In the genomic region with DNA sequence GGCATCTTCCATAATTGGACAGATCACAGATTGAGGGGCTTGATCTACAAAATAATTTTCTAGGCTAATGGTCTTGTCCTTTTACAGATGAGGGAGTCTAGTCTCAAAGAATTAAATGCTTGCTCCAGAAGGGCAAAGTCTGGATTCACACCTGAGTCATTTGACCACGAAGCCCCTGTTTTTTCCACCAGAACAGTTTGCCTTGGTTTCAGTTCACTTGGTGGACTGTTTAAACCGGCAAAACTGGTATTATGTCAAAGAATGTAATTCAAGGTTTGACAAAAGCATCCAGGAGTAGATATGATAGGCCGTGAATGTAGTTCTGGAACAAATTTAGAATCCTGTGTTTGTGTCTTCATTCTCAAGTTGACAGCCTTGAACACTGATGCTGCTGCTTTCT, we compare ENCODE assay signal across 19 cellular contexts. TPM values are rescaled to one million over a fixed set of nuclear protein-coding genes. Genes with fewer than 3 reads are reported as not detected.
DNase-seq lines count a peak whose midpoint lies in the region; ATAC-seq and TF ChIP-seq lines count a peak whose summit lies in the region.
"Had no signal": no experiment of that assay in that cellular context is flagged by ENCODE, and none has a peak within 500 bp of the region (broad histone marks: within the 10 kb centered on the region; RNA-seq: fewer than 3 reads in every experiment).

No MANE protein-coding gene starts in this region.

- H3K4me1 ChIP-seq in Caco-2 (peaks cover 24% of the 10 kb centered on the region), mammary epithelial cell (ENCODE audit: insufficient read depth, low read length) (peaks cover 26% of the 10 kb centered on the region)

- ATAC-seq in HG02610 (IDR thresholded peaks at IDR 0.05; ENCODE audit: unreplicated experiment) = no peak
- ATAC-seq: activated T-cell treated with anti-CD3 and anti-CD28 coated beads, Interleukin-2, amount 50 U/mL, for 72 hours; effector memory CD8-positive, alpha-beta T cell; stimulated activated naive CD8-positive, alpha-beta T cell treated with anti-CD3 and anti-CD28 coated beads, Interleukin-15, amount 100 ng/mL, for 72 hours had no signal

- POLR2A ChIA-PET in Caco-2 (lab: Charles Lee) (no interaction called here), HEK293T (lab: Yijun Ruan, JAX) (no interaction called here), GM10248 (lab: Yijun Ruan, JAX) (no interaction called here)

- peak overlapping the region; percentile 95 for H3K27ac ChIP-seq in mammary epithelial cell (ENCODE audit: insufficient read depth, low read depth, low read length)
- H3K27ac ChIP-seq: vagina had no signal

- BruUV-seq in Caco-2 (replicated peaks; lab: Mats Ljungman, UMichigan) (no TSS peak), mammary epithelial cell (replicated peaks; lab: Mats Ljungman, UMichigan) (no TSS peak)

- H3K27me3 ChIP-seq in Caco-2 (replicated peaks; ENCODE audit: control insufficient read depth, insufficient read depth, low read length) (no peaks in the 10 kb centered on the region), mammary epithelial cell (ENCODE audit: insufficient read depth, low read length) (no peaks in the 10 kb centered on the region)
- H3K27me3 ChIP-seq: vagina had no signal

- no peaks in the 10 kb centered on the region for H3K9me3 Mint-ChIP-seq in Caco-2 (ENCODE audit: unreplicated experiment)
- H3K9me3 Mint-ChIP-seq: activated CD4-positive, alpha-beta memory T cell treated with anti-CD3 and anti-CD28 coated beads for 36 hours; activated naive CD8-positive, alpha-beta T cell treated with anti-CD3 and anti-CD28 coated beads, Interleukin-2, amount 10 ng/mL, durations not matched to agents 7 days and 5 days; activated T-cell treated with anti-CD3 and anti-CD28 coated beads, Interleukin-2, amount 50 U/mL, for 72 hours; CD4-positive, alpha-beta T cell; central memory CD8-positive, alpha-beta T cell; effector memory CD8-positive, alpha-beta T cell; stimulated activated naive CD8-positive, alpha-beta T cell treated with anti-CD3 and anti-CD28 coated beads, Interleukin-15, amount 100 ng/mL, for 72 hours had no signal

- no peaks in the 10 kb centered on the region for H3K9me3 ChIP-seq in Caco-2
- no peaks in the 10 kb centered on the region for H3K9me3 ChIP-seq in mammary epithelial cell (replicated peaks; ENCODE audit: insufficient read depth, low read length)
- H3K9me3 ChIP-seq: vagina had no signal

- H2AFZ ChIP-seq in mammary epithelial cell (ENCODE audit: low read depth, low read length) = no peak overlapping the region

- peak overlapping the region; percentile 51 for H3K4me3 Mint-ChIP-seq in Caco-2 (ENCODE audit: unreplicated experiment)
- H3K4me3 Mint-ChIP-seq: activated CD4-positive, alpha-beta memory T cell treated with anti-CD3 and anti-CD28 coated beads for 36 hours; activated naive CD8-positive, alpha-beta T cell treated with anti-CD3 and anti-CD28 coated beads, Interleukin-2, amount 10 ng/mL, durations not matched to agents 7 days and 5 days; activated T-cell treated with anti-CD3 and anti-CD28 coated beads, Interleukin-2, amount 50 U/mL, for 72 hours; CD4-positive, alpha-beta T cell; central memory CD8-positive, alpha-beta T cell; effector memory CD8-positive, alpha-beta T cell; stimulated activated naive CD8-positive, alpha-beta T cell treated with anti-CD3 and anti-CD28 coated beads, Interleukin-15, amount 100 ng/mL, for 72 hours had no signal

- TF ChIP-seq CTCF in Caco-2 (IDR thresholded peaks at IDR 0.05; ENCODE audit: insufficient read depth in 1 of 2, low read depth in 1 of 2, low read length in 1 of 2, severe bottlenecking in 1 of 2, unreplicated experiment in 1 of 2) (no peak), mammary epithelial cell (conservative IDR thresholded peaks at IDR 0.05 in 1 of 2, IDR thresholded peaks at IDR 0.05 in 1 of 2; ENCODE audit: extremely low read depth in 1 of 2, insufficient read depth in 1 of 2, low read depth in 1 of 2, low read length in 2 of 2) (no peak), GM10248 (IDR thresholded peaks at IDR 0.05; ENCODE audit: control extremely low read depth, extremely low read depth, low read depth, missing control alignments) (no peak)

- H3K27ac Mint-ChIP-seq in Caco-2 (ENCODE audit: unreplicated experiment) = no peak overlapping the region
- H3K27ac Mint-ChIP-seq: activated CD4-positive, alpha-beta memory T cell treated with anti-CD3 and anti-CD28 coated beads for 36 hours; activated naive CD8-positive, alpha-beta T cell treated with anti-CD3 and anti-CD28 coated beads, Interleukin-2, amount 10 ng/mL, durations not matched to agents 7 days and 5 days; activated T-cell treated with anti-CD3 and anti-CD28 coated beads, Interleukin-2, amount 50 U/mL, for 72 hours; CD4-positive, alpha-beta T cell; effector memory CD8-positive, alpha-beta T cell; stimulated activated naive CD8-positive, alpha-beta T cell treated with anti-CD3 and anti-CD28 coated beads, Interleukin-15, amount 100 ng/mL, for 72 hours had no signal

- no peaks in the 10 kb centered on the region for H3K36me3 ChIP-seq in Caco-2 (ENCODE audit: control insufficient read depth, insufficient read depth, low read length)
- H3K36me3 ChIP-seq in mammary epithelial cell (ENCODE audit: insufficient read depth, low read length) = peaks cover 2% of the 10 kb centered on the region
- H3K36me3 ChIP-seq: vagina had no signal

- peaks cover 6% of the 10 kb centered on the region for H3K4me1 Mint-ChIP-seq in Caco-2 (ENCODE audit: low read depth, unreplicated experiment)

- H4K20me1 ChIP-seq in mammary epithelial cell (ENCODE audit: insufficient read depth, low read length) = no peaks in the 10 kb centered on the region

- CTCF ChIA-PET in Caco-2 (lab: Charles Lee) (no interaction called here), mammary epithelial cell (lab: Charles Lee; ENCODE audit: low non-redundant PET) (no interaction called here), HEK293T (lab: Yijun Ruan, JAX) (no interaction called here), GM10248 (lab: Yijun Ruan, JAX) (no interaction called here)

- H3K79me2 ChIP-seq in mammary epithelial cell (ENCODE audit: insufficient read depth, low read length) = peaks cover 69% of the 10 kb centered on the region

- no peaks in the 10 kb centered on the region for H3K27me3 Mint-ChIP-seq in Caco-2 (ENCODE audit: insufficient read depth, unreplicated experiment)
- H3K27me3 Mint-ChIP-seq: central memory CD8-positive, alpha-beta T cell; effector memory CD8-positive, alpha-beta T cell had no signal

- intact Hi-C loops in Caco-2 (cut with micrococcal nuclease; ENCODE audit: unreplicated experiment) = no loop called here
- intact Hi-C loops in mammary epithelial cell (cut with micrococcal nuclease) = loop anchor here (5.0 kb wide), 1 partner anchor 40 kb away; no protein-coding TSS in a partner anchor

- H3K9ac ChIP-seq in mammary epithelial cell (ENCODE audit: insufficient read depth, low read length) = peak overlapping the region; percentile 9

- dilution Hi-C loops in mammary epithelial cell (cut with HindIII; ENCODE audit: low sequenced_read_pairs) = no loop called here

- 54% methylated on average over 3 of the region's 3 CpGs for WGBS in mammary epithelial cell (ENCODE audit: low coverage, missing lambda C conversion rate)

- peak overlapping the region; percentile 57 for H3K4me2 ChIP-seq in mammary epithelial cell (ENCODE audit: insufficient read depth, low read depth, low read length)

- peaks cover 28% of the 10 kb centered on the region for H3K36me3 Mint-ChIP-seq in Caco-2 (ENCODE audit: insufficient read depth, unreplicated experiment)
- H3K36me3 Mint-ChIP-seq: activated CD4-positive, alpha-beta memory T cell treated with anti-CD3 and anti-CD28 coated beads for 36 hours; activated naive CD8-positive, alpha-beta T cell treated with anti-CD3 and anti-CD28 coated beads, Interleukin-2, amount 10 ng/mL, durations not matched to agents 7 days and 5 days had no signal

- in situ Hi-C loops in mammary epithelial cell (cut with MboI; ENCODE audit: low sequenced_read_pairs in 2 of 2) = no loop called here

- H3K4me3 ChIP-seq in Caco-2 (ENCODE audit: low read depth, low read length) = no peak overlapping the region
- H3K4me3 ChIP-seq in mammary epithelial cell (replicated peaks in 1 of 3; ENCODE audit: insufficient read depth in 1 of 3, low read depth in 2 of 3, low read length in 3 of 3) = no peak overlapping the region
- H3K4me3 ChIP-seq: vagina had no signal

- DNase-seq in Caco-2 (peak; percentile 47 to 50), LHCN-M2 (ENCODE audit: low read depth) (peak; percentile 37), mammary epithelial cell (peak; percentile 75), lung microvascular endothelial cell (ENCODE audit: low read depth in 2 of 2) (peak; percentile 15 to 30), HEK293T (ENCODE audit: extremely low spot score) (no peak), GM10248 (ENCODE audit: extremely low spot score) (no peak), HuH-7.5 (ENCODE audit: low spot score) (no peak)
- DNase-seq: activated CD4-positive, alpha-beta memory T cell treated with anti-CD3 and anti-CD28 coated beads for 36 hours; activated naive CD8-positive, alpha-beta T cell treated with anti-CD3 and anti-CD28 coated beads, Interleukin-2, amount 10 ng/mL, durations not matched to agents 7 days and 5 days; activated T-cell treated with anti-CD3 and anti-CD28 coated beads, Interleukin-2, amount 50 U/mL, for 72 hours; CD4-positive, alpha-beta T cell; effector memory CD8-positive, alpha-beta T cell; H7; NCI-H1436; NCI-H345; stimulated activated naive CD8-positive, alpha-beta T cell treated with anti-CD3 and anti-CD28 coated beads, Interleukin-15, amount 100 ng/mL, for 72 hours had no signal

TF ChIP-seq in HEK293T, 16 proteins besides CTCF, POLR2A, EP300 and RAD21 (continues in another document):
- TF ChIP-seq NFRKB (IDR thresholded peaks at IDR 0.05) (no peak), FOXM1 (IDR thresholded peaks at IDR 0.05; ENCODE audit: borderline replicate concordance) (no peak), FOXA1 (IDR thresholded peaks at IDR 0.05) (no peak), CTBP1 (IDR thresholded peaks at IDR 0.05; ENCODE audit: borderline replicate concordance) (no peak), L3MBTL2 (conservative IDR thresholded peaks at IDR 0.05) (no peak), LEF1 (IDR thresholded peaks at IDR 0.05; ENCODE audit: borderline replicate concordance) (no peak), PKNOX1 (IDR thresholded peaks at IDR 0.05) (no peak), SP1 (IDR thresholded peaks at IDR 0.05) (no peak)

RNA-seq across cellular contexts. Expression of gene MYO6, which starts 3.3 kb away (rescaled TPM):
- total RNA-seq in Caco-2 (2022) (39.9 and 43.0 TPM in 2 replicates), LHCN-M2 (2014; rRNA removed) (6.1 and 7.3 TPM in 2 replicates), mammary epithelial cell (10 to 100 TPM; 29.5 to 49.8 TPM), lung microvascular endothelial cell (22.2 and 26.4 TPM in 2 replicates)
- 7.0 TPM for polyA plus RNA-seq in LHCN-M2 (2012)
- 12.9 TPM for polyA plus RNA-seq in mammary epithelial cell
- polyA minus RNA-seq in mammary epithelial cell = 28.0 TPM

Comparison
In these comparisons a context has a peak if more than half of its experiments do, and no peak if none do; other contexts are left out.
1. DNase-seq: peak in Caco-2 (2 of 2), LHCN-M2 (single experiment), mammary epithelial cell (single experiment) and lung microvascular endothelial cell (2 of 2); none in HEK293T (single experiment), GM10248 (single experiment) and HuH-7.5 (single experiment).